Comparison of ENCODE assay signal across 8 cellular contexts in genomic region chr5:50667079-50667652, GRCh38. TPM values are rescaled to one million over a fixed set of nuclear protein-coding genes. Genes with fewer than 3 reads are reported as not detected.
DNase-seq lines count a peak whose midpoint lies in the region; ATAC-seq, FAIRE-seq and TF ChIP-seq lines count a peak whose summit lies in the region.

No MANE protein-coding gene starts in this region.

- no peak for FAIRE-seq in HTR-8/SVneo (lab: Jason Lieb, UNC)

- no peak for TF ChIP-seq POLR2A in prostate gland (IDR thresholded peaks at IDR 0.05)

- peaks cover 20% of the 10 kb centered on the region for H3K36me3 Mint-ChIP-seq in activated naive CD8-positive, alpha-beta T cell treated with anti-CD3 and anti-CD28 coated beads for 36 hours

- peak overlapping the region; percentile 90 for H3K4me3 ChIP-seq in AG04450 (ENCODE audit: low read depth, low read length)
- H3K4me3 ChIP-seq in prostate gland: peak overlapping the region; percentile 79 to 95

- H3K4me1 ChIP-seq in prostate gland (replicated peaks): no peaks in the 10 kb centered on the region

- peak overlapping the region; percentile 100 for H3K27ac Mint-ChIP-seq in activated naive CD8-positive, alpha-beta T cell treated with anti-CD3 and anti-CD28 coated beads for 36 hours

- TF ChIP-seq CTCF in AG04450 (IDR thresholded peaks at IDR 0.05; ENCODE audit: low read depth, low read length) (no peak), prostate gland (IDR thresholded peaks at IDR 0.05) (no peak)

- H3K9me3 ChIP-seq in AG04450 (ENCODE audit: control insufficient read depth, insufficient read depth, low read length) (no peaks in the 10 kb centered on the region), prostate gland (no peaks in the 10 kb centered on the region)

- no peaks in the 10 kb centered on the region for H3K27me3 ChIP-seq in AG04450 (ENCODE audit: control insufficient read depth, insufficient read depth, low read length)
- no peaks in the 10 kb centered on the region for H3K27me3 ChIP-seq in prostate gland (replicated peaks; ENCODE audit: insufficient read depth)

- H3K27ac ChIP-seq in AG04450 (ENCODE audit: low read depth, low read length) (peak overlapping the region; percentile 61), prostate gland (peak overlapping the region; percentile 88 to 92)

- peak overlapping the region; percentile 99 for H3K4me3 Mint-ChIP-seq in activated naive CD8-positive, alpha-beta T cell treated with anti-CD3 and anti-CD28 coated beads for 36 hours

- no peaks in the 10 kb centered on the region for H3K36me3 ChIP-seq in prostate gland

- CTCF ChIA-PET in AG04450 (lab: Charles Lee): interaction anchor here (0.6 to 0.9 kb wide), 2 partner anchors 85 to 153 kb away, joined by 3 read pairs; no protein-coding TSS in a partner anchor

- no peaks in the 10 kb centered on the region for H3K27me3 Mint-ChIP-seq in activated naive CD8-positive, alpha-beta T cell treated with anti-CD3 and anti-CD28 coated beads for 36 hours

- no peaks in the 10 kb centered on the region for H3K9me3 Mint-ChIP-seq in activated naive CD8-positive, alpha-beta T cell treated with anti-CD3 and anti-CD28 coated beads for 36 hours

- peak; percentile 20 for ATAC-seq in GM18519 (IDR thresholded peaks at IDR 0.05; ENCODE audit: low FRiP score, unreplicated experiment)
- peak; percentile 39 for ATAC-seq in HG03039 (IDR thresholded peaks at IDR 0.05; ENCODE audit: unreplicated experiment)
- peak; percentile 79 to 90 for ATAC-seq in left cardiac atrium

- intact Hi-C loops in left cardiac atrium (cut with DNase I): no loop called here
- intact Hi-C loops in prostate gland (cut with DNase I): no loop called here

- WGBS in prostate gland: 0% methylated on average over 34 of the region's 43 CpGs

- DNase-seq in AG04450 (ENCODE audit: low read depth, low spot score) (no peak), NCI-H526 treated with DMSO at 0.1 percent for 48 hours (lab: John Stamatoyannopoulos, UW) (peak; percentile 77), left cardiac atrium (peak; percentile 67), prostate gland (ENCODE audit: low spot score) (peak; percentile 48), HTR-8/SVneo (ENCODE audit: insufficient read length, low spot score) (no peak)
- no peak for DNase-seq in activated naive CD8-positive, alpha-beta T cell treated with anti-CD3 and anti-CD28 coated beads for 36 hours

- POLR2A ChIA-PET in AG04450 (lab: Yijun Ruan, JAX): interaction anchor here (1.3 kb wide), 1 partner anchor 76 kb away, joined by 4 read pairs; no protein-coding TSS in a partner anchor

- peaks cover 38% of the 10 kb centered on the region for H3K4me1 Mint-ChIP-seq in activated naive CD8-positive, alpha-beta T cell treated with anti-CD3 and anti-CD28 coated beads for 36 hours

RNA-seq across cellular contexts. Expression of gene PARP8, which starts 0.7 kb away (rescaled TPM):
- 19.0 and 25.1 TPM in 2 replicates for polyA plus RNA-seq in AG04450 (2011; rRNA removed)
- 35.6 and 43.0 TPM in 2 replicates for polyA minus RNA-seq in AG04450 (2011; rRNA and poly(A)+ RNA removed)
- 10 to 100 TPM; 41.0 to 43.6 TPM for total RNA-seq in activated naive CD8-positive, alpha-beta T cell treated with anti-CD3 and anti-CD28 coated beads for 36 hours
- total RNA-seq in left cardiac atrium (10 to 100 TPM; 11.2 to 13.5 TPM), prostate gland (10 to 100 TPM; 21.8 TPM)

Comparison
In these comparisons a context has a peak if more than half of its experiments do, and no peak if none do; other contexts are left out.
1. DNase-seq: peak in NCI-H526 treated with DMSO at 0.1 percent for 48 hours (single experiment), left cardiac atrium (single experiment) and prostate gland (single experiment); none in AG04450 (single experiment), activated naive CD8-positive, alpha-beta T cell treated with anti-CD3 and anti-CD28 coated beads for 36 hours (single experiment) and HTR-8/SVneo (single experiment).
2. ATAC-seq: peak in every context shown above with its lines; median percentile 84 in left cardiac atrium; 39 in HG03039; 20 in GM18519.